Comparison of ENCODE assay signal across 1 cellular context in the genomic region with DNA sequence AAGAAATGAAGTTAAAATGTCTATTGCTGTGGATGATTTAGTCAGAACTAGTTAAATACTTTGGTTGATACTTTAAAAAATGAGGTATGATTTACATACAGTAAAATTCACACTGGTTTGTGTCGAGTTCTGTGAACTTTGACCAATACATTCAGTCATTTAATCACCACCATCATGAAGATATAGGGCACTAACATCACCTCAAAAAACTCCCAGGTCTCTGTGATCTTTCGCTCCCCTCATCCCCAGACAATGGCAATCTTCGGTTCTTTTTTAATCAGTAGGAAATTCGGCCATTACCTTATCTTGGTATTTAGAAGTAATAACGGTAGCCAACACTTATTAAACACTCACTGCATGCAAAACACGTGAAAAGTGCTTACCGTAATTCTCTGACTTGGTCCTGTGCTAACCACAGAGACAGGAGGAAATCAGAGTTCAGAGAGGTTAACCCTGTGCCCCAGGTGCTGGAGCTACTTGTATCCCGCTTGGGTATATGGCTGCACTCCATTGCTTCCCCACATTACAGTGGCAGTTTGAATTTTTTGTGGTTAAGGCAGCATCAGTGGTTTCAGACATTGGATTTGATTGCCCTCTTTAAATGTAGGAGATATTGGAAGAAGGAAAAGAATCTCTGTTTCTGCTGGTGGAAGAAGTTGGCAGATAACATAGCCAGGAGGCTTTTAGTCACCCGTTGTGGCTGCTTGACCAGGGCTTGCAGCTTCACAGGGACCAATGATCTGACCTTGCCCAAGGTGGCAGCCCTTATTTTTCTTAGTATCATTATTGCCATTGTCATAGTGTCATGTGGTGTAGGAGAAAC.
TF ChIP-seq lines count a peak whose summit lies in the region.

No MANE protein-coding gene starts in this region.

TF ChIP-seq in HEK293, 187 proteins besides CTCF, POLR2A, EP300 and RAD21 (continued from another document):
- TF ChIP-seq ZEB2 (tag by site-specific recombination; IDR thresholded peaks at IDR 0.05): no peak
- no peak for TF ChIP-seq ZNF146 (tag by site-specific recombination; IDR thresholded peaks at IDR 0.05)
- no peak for TF ChIP-seq ZNF416 (tag by site-specific recombination; IDR thresholded peaks at IDR 0.05)
- TF ChIP-seq, protein P1, sequence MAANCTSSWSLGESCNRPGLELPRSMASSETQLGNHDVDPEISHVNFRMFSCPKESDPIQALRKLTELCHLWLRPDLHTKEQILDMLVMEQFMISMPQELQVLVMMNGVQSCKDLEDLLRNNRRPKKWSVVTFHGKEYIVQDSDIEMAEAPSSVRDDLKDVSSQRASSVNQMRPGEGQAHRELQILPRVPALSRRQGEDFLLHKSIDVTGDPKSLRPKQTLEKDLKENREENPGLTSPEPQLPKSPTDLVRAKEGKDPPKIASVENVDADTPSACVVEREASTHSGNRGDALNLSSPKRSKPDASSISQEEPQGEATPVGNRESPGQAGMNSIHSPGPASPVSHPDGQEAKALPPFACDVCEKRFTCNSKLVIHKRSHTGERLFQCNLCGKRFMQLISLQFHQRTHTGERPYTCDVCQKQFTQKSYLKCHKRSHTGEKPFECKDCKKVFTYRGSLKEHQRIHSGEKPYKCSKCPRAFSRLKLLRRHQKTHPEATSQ (tag by site-specific recombination; IDR thresholded peaks at IDR 0.05): no peak
- TF ChIP-seq ZNF558 (tag by site-specific recombination; IDR thresholded peaks at IDR 0.05): no peak
- TF ChIP-seq, protein P2, sequence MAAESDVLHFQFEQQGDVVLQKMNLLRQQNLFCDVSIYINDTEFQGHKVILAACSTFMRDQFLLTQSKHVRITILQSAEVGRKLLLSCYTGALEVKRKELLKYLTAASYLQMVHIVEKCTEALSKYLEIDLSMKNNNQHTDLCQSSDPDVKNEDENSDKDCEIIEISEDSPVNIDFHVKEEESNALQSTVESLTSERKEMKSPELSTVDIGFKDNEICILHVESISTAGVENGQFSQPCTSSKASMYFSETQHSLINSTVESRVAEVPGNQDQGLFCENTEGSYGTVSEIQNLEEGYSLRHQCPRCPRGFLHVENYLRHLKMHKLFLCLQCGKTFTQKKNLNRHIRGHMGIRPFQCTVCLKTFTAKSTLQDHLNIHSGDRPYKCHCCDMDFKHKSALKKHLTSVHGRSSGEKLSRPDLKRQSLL (tag by site-specific recombination; IDR thresholded peaks at IDR 0.05): no peak
- TF ChIP-seq WT1 (tag by site-specific recombination; IDR thresholded peaks at IDR 0.05): no peak
- peak; percentile 86 for TF ChIP-seq ZBTB17 (tag by site-specific recombination; IDR thresholded peaks at IDR 0.05)
- no peak for TF ChIP-seq ZNF621 (tag by site-specific recombination; IDR thresholded peaks at IDR 0.05)
- no peak for TF ChIP-seq PRDM2 (tag by site-specific recombination; IDR thresholded peaks at IDR 0.05; ENCODE audit: borderline replicate concordance)
- TF ChIP-seq, protein P3, sequence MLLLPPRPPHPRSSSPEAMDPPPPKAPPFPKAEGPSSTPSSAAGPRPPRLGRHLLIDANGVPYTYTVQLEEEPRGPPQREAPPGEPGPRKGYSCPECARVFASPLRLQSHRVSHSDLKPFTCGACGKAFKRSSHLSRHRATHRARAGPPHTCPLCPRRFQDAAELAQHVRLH (tag by site-specific recombination; IDR thresholded peaks at IDR 0.05): peak; percentile 13; the same call in 1 of the 2 replicates
- no peak for TF ChIP-seq ZNF366 (tag by site-specific recombination; conservative IDR thresholded peaks at IDR 0.05)
- no peak for TF ChIP-seq HOXA7 (CRISPR knock-in tag; IDR thresholded peaks at IDR 0.05; ENCODE audit: borderline replicate concordance)
- TF ChIP-seq SALL2 (tag by site-specific recombination; IDR thresholded peaks at IDR 0.05; ENCODE audit: borderline replicate concordance): no peak
- no peak for TF ChIP-seq KLF7 (tag by site-specific recombination; IDR thresholded peaks at IDR 0.05; ENCODE audit: borderline replicate concordance)
- TF ChIP-seq ZNF157 (tag by site-specific recombination; IDR thresholded peaks at IDR 0.05): no peak
- 0 out of 2 replicates have a peak, but pooled peaks have one; percentile 25 for TF ChIP-seq OVOL3 (tag by site-specific recombination; IDR thresholded peaks at IDR 0.05)
- TF ChIP-seq ZNF391 (tag by site-specific recombination; IDR thresholded peaks at IDR 0.05; ENCODE audit: borderline replicate concordance, low read depth): no peak
